8 cellular contexts compared by ENCODE assay signal in genomic region chr9:127968717-127969383, GRCh38. TPM values are rescaled to one million over a fixed set of nuclear protein-coding genes. Genes with fewer than 3 reads are reported as not detected.
A peak's percentile ranks its signal among the peaks of the same experiment; 100 is the strongest.
DNase-seq lines count a peak whose midpoint lies in the region; ATAC-seq and TF ChIP-seq lines count a peak whose summit lies in the region.

No MANE protein-coding gene starts in this region.

- TF ChIP-seq RAD21 in Ishikawa (IDR thresholded peaks at IDR 0.05; ENCODE audit: low read depth) = no peak

- H3K36me3 ChIP-seq in kidney epithelial cell (ENCODE audit: control insufficient read depth, insufficient read depth, low read length) = no peaks in the 10 kb centered on the region

- ATAC-seq in HG03097 (IDR thresholded peaks at IDR 0.05; ENCODE audit: low FRiP score, unreplicated experiment) (no peak), GM18858 (IDR thresholded peaks at IDR 0.05; ENCODE audit: unreplicated experiment) (no peak), HG03378 (IDR thresholded peaks at IDR 0.05; ENCODE audit: unreplicated experiment) (no peak)

- no peaks in the 10 kb centered on the region for H3K27me3 ChIP-seq in kidney epithelial cell (ENCODE audit: control insufficient read depth, insufficient read depth, low read length)

- no peak for TF ChIP-seq EP300 in Ishikawa (IDR thresholded peaks at IDR 0.05; ENCODE audit: borderline replicate concordance)

- no peak overlapping the region for H3K4me3 ChIP-seq in astrocyte of the cerebellum (ENCODE audit: low read depth, low read length)
- no peak overlapping the region for H3K4me3 ChIP-seq in kidney epithelial cell (ENCODE audit: low read depth, low read length)

- in situ Hi-C loops in astrocyte of the cerebellum (cut with HindIII; ENCODE audit: low sequenced_read_pairs) = no loop called here

- H3K27ac ChIP-seq in substantia nigra (ENCODE audit: low read depth, low read length, poor library complexity, severe bottlenecking) = peak overlapping the region; percentile 99

- DNase-seq in AG09319 (ENCODE audit: extremely low read depth, low read depth) (peak; percentile 77), astrocyte of the cerebellum (ENCODE audit: low read depth) (peak; percentile 38), kidney epithelial cell (ENCODE audit: low read depth) (peak; percentile 29), substantia nigra (lab: John Stamatoyannopoulos, UW) (peak in 33 of 49 donors; percentile 30 to 89 (median 65))

- TF ChIP-seq CTCF in AG09319 (IDR thresholded peaks at IDR 0.05; ENCODE audit: low read depth, low read length) = no peak
- TF ChIP-seq CTCF in astrocyte of the cerebellum (IDR thresholded peaks at IDR 0.05; ENCODE audit: low read depth, low read length, missing control alignments) = no peak
- TF ChIP-seq CTCF in kidney epithelial cell (IDR thresholded peaks at IDR 0.05; ENCODE audit: insufficient read depth, low read length, poor library complexity, severe bottlenecking) = no peak

TF ChIP-seq in Ishikawa, 13 proteins besides CTCF, POLR2A, EP300 and RAD21:
- no peak for TF ChIP-seq YY1 (IDR thresholded peaks at IDR 0.05; ENCODE audit: low read depth)
- peak; percentile 55 for TF ChIP-seq NFIC (IDR thresholded peaks at IDR 0.05)

RNA-seq across cellular contexts. Expression of gene EEIG1, which starts 11.9 kb away (rescaled TPM):
- total RNA-seq in kidney epithelial cell = 16.5 and 29.4 TPM in 2 replicates

RNA-seq across cellular contexts. Expression of gene DPM2, which starts 31.2 kb away (rescaled TPM):
- 31.8 and 33.1 TPM in 2 replicates for total RNA-seq in kidney epithelial cell

RNA-seq across cellular contexts. Expression of gene PIP5KL1, which starts 38.3 kb away (rescaled TPM):
- total RNA-seq in kidney epithelial cell = 3.6 and 4.2 TPM in 2 replicates

RNA-seq across cellular contexts. Expression of gene ST6GALNAC4, which starts 52.0 kb away (rescaled TPM):
- 21.0 and 32.5 TPM in 2 replicates for total RNA-seq in kidney epithelial cell
